ENCODE assay signal across 8 cellular contexts in the genomic region with DNA sequence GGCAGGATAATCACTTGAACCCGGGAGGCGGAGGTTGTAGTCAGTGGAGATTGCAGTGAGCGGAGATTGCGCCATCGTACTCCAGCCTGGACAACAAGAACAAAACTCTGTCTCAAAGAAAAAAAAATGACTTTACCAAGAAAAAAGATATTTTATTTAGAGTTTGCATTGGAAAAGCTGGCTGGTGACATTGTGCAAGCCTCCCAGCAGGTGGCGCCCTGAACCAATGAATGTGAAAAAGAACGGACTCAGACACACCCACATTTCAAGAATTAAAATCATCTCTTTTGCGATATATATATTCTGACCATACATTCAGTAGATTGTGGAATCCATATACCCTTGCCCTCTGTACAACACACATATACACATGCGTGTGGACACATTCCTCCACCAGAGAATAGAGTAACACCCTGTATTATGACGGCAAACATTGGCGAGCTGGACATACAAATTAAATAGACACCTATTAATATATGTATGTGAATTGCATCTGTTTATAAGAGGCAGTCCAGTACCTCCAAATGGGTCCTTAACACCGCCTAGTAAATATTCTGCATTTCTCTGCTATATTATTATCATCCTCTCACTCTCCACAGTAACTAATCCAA. TPM values are rescaled to one million over a fixed set of nuclear protein-coding genes. Genes with fewer than 3 reads are reported as not detected.
DNase-seq lines count a peak whose midpoint lies in the region; ATAC-seq and TF ChIP-seq lines count a peak whose summit lies in the region.

No MANE protein-coding gene starts in this region.

- H3K9me3 Mint-ChIP-seq in WTC11: no peaks in the 10 kb centered on the region

- peak; percentile 67 for DNase-seq in GM12865 (ENCODE audit: low read depth)
- peak; percentile 6 for DNase-seq in NCI-H1694 (lab: John Stamatoyannopoulos, UW)
- DNase-seq in WTC11 (ENCODE audit: low spot score): peak; percentile 68
- DNase-seq in central memory CD4-positive, alpha-beta T cell: peak; percentile 37
- DNase-seq in kidney epithelial cell (ENCODE audit: low read depth): no peak
- peak; percentile 40 for DNase-seq in stimulated activated CD4-positive, alpha-beta T cell treated with anti-CD3 and anti-CD28 coated beads, Interleukin-2, amount 100 ng/mL, for 4 hours (ENCODE audit: low read depth)

- H3K27me3 Mint-ChIP-seq in WTC11 (ENCODE audit: low read depth): no peaks in the 10 kb centered on the region

- H3K4me1 Mint-ChIP-seq in WTC11: no peaks in the 10 kb centered on the region

- no peaks in the 10 kb centered on the region for H3K36me3 Mint-ChIP-seq in WTC11

- H3K27ac Mint-ChIP-seq in WTC11: no peak overlapping the region

- peak; percentile 43; the same call in 1 of the 2 replicates for ATAC-seq in WTC11
- no peak for ATAC-seq in HG03045 (IDR thresholded peaks at IDR 0.05; ENCODE audit: unreplicated experiment)

- no peaks in the 10 kb centered on the region for H3K27me3 ChIP-seq in kidney epithelial cell (ENCODE audit: control insufficient read depth, insufficient read depth, low read length)

- no peaks in the 10 kb centered on the region for H3K36me3 ChIP-seq in kidney epithelial cell (ENCODE audit: control insufficient read depth, insufficient read depth, low read length)

- peak; percentile 97 for TF ChIP-seq CTCF in 22Rv1 (IDR thresholded peaks at IDR 0.05)
- peak; percentile 82 for TF ChIP-seq CTCF in GM12865 (IDR thresholded peaks at IDR 0.05; ENCODE audit: insufficient read depth, low read depth, low read length, missing control alignments)
- TF ChIP-seq CTCF in WTC11 (IDR thresholded peaks at IDR 0.05): peak; percentile 67
- TF ChIP-seq CTCF in kidney epithelial cell (IDR thresholded peaks at IDR 0.05; ENCODE audit: insufficient read depth, low read length, poor library complexity, severe bottlenecking): peak; percentile 94

- no peak overlapping the region for H3K4me3 Mint-ChIP-seq in WTC11

- H3K27ac ChIP-seq in 22Rv1: no peak overlapping the region

- POLR2A ChIA-PET in WTC11 (lab: Charles Lee): no interaction called here

- H3K4me3 ChIP-seq in GM12865 (ENCODE audit: low read depth, low read length) (no peak overlapping the region), kidney epithelial cell (ENCODE audit: low read depth, low read length) (no peak overlapping the region)

- CTCF ChIA-PET in WTC11 (lab: Charles Lee): interaction anchor here (0.6 to 5.3 kb wide), 23 partner anchors 9 to 1677 kb away, joined by 3 to 181 read pairs (median 5); a partner anchor contains a TSS

TF ChIP-seq in WTC11, 78 proteins besides CTCF, POLR2A, EP300 and RAD21:
- no peak for TF ChIP-seq CBFB (CRISPR knock-in tag; IDR thresholded peaks at IDR 0.05; ENCODE audit: low read depth)
- TF ChIP-seq, protein P1, sequence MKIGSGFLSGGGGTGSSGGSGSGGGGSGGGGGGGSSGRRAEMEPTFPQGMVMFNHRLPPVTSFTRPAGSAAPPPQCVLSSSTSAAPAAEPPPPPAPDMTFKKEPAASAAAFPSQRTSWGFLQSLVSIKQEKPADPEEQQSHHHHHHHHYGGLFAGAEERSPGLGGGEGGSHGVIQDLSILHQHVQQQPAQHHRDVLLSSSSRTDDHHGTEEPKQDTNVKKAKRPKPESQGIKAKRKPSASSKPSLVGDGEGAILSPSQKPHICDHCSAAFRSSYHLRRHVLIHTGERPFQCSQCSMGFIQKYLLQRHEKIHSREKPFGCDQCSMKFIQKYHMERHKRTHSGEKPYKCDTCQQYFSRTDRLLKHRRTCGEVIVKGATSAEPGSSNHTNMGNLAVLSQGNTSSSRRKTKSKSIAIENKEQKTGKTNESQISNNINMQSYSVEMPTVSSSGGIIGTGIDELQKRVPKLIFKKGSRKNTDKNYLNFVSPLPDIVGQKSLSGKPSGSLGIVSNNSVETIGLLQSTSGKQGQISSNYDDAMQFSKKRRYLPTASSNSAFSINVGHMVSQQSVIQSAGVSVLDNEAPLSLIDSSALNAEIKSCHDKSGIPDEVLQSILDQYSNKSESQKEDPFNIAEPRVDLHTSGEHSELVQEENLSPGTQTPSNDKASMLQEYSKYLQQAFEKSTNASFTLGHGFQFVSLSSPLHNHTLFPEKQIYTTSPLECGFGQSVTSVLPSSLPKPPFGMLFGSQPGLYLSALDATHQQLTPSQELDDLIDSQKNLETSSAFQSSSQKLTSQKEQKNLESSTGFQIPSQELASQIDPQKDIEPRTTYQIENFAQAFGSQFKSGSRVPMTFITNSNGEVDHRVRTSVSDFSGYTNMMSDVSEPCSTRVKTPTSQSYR (CRISPR knock-in tag; IDR thresholded peaks at IDR 0.05): no peak
- no peak for TF ChIP-seq ZBTB21 (CRISPR knock-in tag; IDR thresholded peaks at IDR 0.05; ENCODE audit: borderline replicate concordance)
- TF ChIP-seq OVOL2 (CRISPR knock-in tag; IDR thresholded peaks at IDR 0.05; ENCODE audit: borderline replicate concordance): no peak
- TF ChIP-seq FOXK1 (CRISPR knock-in tag; IDR thresholded peaks at IDR 0.05): no peak
- TF ChIP-seq SP1 (CRISPR knock-in tag; conservative IDR thresholded peaks at IDR 0.05): no peak
- TF ChIP-seq TCF7 (CRISPR knock-in tag; IDR thresholded peaks at IDR 0.05; ENCODE audit: low read depth): no peak
- TF ChIP-seq, protein P2, sequence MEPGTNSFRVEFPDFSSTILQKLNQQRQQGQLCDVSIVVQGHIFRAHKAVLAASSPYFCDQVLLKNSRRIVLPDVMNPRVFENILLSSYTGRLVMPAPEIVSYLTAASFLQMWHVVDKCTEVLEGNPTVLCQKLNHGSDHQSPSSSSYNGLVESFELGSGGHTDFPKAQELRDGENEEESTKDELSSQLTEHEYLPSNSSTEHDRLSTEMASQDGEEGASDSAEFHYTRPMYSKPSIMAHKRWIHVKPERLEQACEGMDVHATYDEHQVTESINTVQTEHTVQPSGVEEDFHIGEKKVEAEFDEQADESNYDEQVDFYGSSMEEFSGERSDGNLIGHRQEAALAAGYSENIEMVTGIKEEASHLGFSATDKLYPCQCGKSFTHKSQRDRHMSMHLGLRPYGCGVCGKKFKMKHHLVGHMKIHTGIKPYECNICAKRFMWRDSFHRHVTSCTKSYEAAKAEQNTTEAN (CRISPR knock-in tag; IDR thresholded peaks at IDR 0.05): no peak
- no peak for TF ChIP-seq PRRX2 (CRISPR knock-in tag; IDR thresholded peaks at IDR 0.05)
- TF ChIP-seq, protein P3, sequence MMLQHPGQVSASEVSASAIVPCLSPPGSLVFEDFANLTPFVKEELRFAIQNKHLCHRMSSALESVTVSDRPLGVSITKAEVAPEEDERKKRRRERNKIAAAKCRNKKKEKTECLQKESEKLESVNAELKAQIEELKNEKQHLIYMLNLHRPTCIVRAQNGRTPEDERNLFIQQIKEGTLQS (CRISPR knock-in tag; conservative IDR thresholded peaks at IDR 0.05): no peak
- TF ChIP-seq, protein P4, sequence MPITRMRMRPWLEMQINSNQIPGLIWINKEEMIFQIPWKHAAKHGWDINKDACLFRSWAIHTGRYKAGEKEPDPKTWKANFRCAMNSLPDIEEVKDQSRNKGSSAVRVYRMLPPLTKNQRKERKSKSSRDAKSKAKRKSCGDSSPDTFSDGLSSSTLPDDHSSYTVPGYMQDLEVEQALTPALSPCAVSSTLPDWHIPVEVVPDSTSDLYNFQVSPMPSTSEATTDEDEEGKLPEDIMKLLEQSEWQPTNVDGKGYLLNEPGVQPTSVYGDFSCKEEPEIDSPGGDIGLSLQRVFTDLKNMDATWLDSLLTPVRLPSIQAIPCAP (CRISPR knock-in tag; IDR thresholded peaks at IDR 0.05): no peak

RNA-seq across cellular contexts. Expression of a gene that starts 39.0 kb away (rescaled TPM):
- total RNA-seq in WTC11 (2021) (5.1 to 5.5 TPM (median 5.3 TPM) in 3 replicates), kidney epithelial cell (0.04 TPM in 1 of 2 replicates, not detected in the other)

RNA-seq across cellular contexts. Expression of a gene that starts 55.8 kb away (rescaled TPM):
- 1.1 to 1.6 TPM (median 1.4 TPM) in 3 replicates for total RNA-seq in WTC11 (2021)
- not detected in 2 replicates for total RNA-seq in kidney epithelial cell
